Comparison of ENCODE assay signal across 16 cellular contexts in the genomic region with DNA sequence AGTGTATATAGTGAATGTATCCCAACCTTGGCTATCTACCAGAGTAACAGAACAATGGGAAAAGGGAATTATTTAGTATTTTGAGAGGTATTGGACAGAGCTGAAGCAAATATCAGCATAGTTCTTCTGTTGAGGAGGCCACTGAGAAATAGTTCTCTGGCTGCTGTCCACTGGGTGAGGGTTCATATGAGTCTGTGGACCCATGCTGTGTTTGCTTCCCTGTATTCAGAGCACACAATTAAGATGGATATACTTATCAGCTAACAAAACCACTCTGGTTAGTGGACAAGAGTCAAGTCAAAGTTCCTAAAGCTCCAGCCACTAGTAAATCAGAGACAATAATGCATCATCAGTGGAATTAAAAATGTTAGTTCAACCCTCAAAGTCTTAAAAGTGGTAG.
DNase-seq lines count a peak whose midpoint lies in the region; ATAC-seq and TF ChIP-seq lines count a peak whose summit lies in the region.
"Had no signal": no experiment of that assay in that cellular context is flagged by ENCODE, and none has a peak within 500 bp of the region (broad histone marks: within the 10 kb centered on the region; RNA-seq: fewer than 3 reads in every experiment).

No MANE protein-coding gene starts in this region.

- in situ Hi-C loops in astrocyte of the cerebellum (cut with HindIII; ENCODE audit: low sequenced_read_pairs) = no loop called here

- peak; percentile 23 for DNase-seq in A673 (ENCODE audit: low spot score)
- peak; percentile 1 for DNase-seq in RPMI7951 (ENCODE audit: low read depth)
- peak; percentile 84 for DNase-seq in astrocyte of the cerebellum (ENCODE audit: low read depth)
- DNase-seq in iris pigment epithelial cell (ENCODE audit: low read depth) = peak; percentile 6
- DNase-seq in NCI-H2029 treated with DMSO at 0.1 percent for 48 hours (lab: John Stamatoyannopoulos, UW) = no peak
- DNase-seq in ecto neural progenitor cell (ENCODE audit: low spot score) = no peak
- DNase-seq: 8988T; Caco-2; CD8-positive, alpha-beta memory T cell; DMS79 treated with DMSO at 0.1 percent for 48 hours; GF-D8; H7 had no signal

- intact Hi-C loops in A673 (cut with micrococcal nuclease; ENCODE audit: unreplicated experiment) = no loop called here

- no TSS peak for BruUV-seq in A673 (replicated peaks; lab: Mats Ljungman, UMichigan)

- peaks cover 20% of the 10 kb centered on the region for H3K9me3 ChIP-seq in A673 (ENCODE audit: low read depth, low read length, poor library complexity, severe bottlenecking)
- H3K9me3 ChIP-seq: Caco-2 had no signal

- peaks cover 35% of the 10 kb centered on the region for H3K4me1 ChIP-seq in A673 (ENCODE audit: insufficient read depth, low read length, poor library complexity, severe bottlenecking)
- H3K4me1 ChIP-seq: Caco-2 had no signal

- CTCF ChIA-PET in A673 (lab: Charles Lee) = no interaction called here

- H3K27me3 ChIP-seq in A673 (replicated peaks; ENCODE audit: insufficient read depth, low read depth, low read length, poor library complexity) = no peaks in the 10 kb centered on the region
- H3K27me3 ChIP-seq: BLaER1 treated with 17β-estradiol and CSF1 and Interleukin-3, amounts not matched to agents 10 nM and 100 nM had no signal

- H3K27ac ChIP-seq in A673 (ENCODE audit: low read depth, low read length, poor library complexity, severe bottlenecking) = peak overlapping the region; percentile 85
- H3K27ac ChIP-seq: BLaER1 treated with 17β-estradiol and CSF1 and Interleukin-3, amounts not matched to agents 10 nM and 100 nM had no signal

- POLR2A ChIA-PET in A673 (lab: Charles Lee; ENCODE audit: low non-redundant PET) = no interaction called here

- H3K4me3 ChIP-seq in A673 (ENCODE audit: low read depth, low read length, poor library complexity, severe bottlenecking) (no peak overlapping the region), astrocyte of the cerebellum (ENCODE audit: low read depth, low read length) (no peak overlapping the region)
- H3K4me3 ChIP-seq: BLaER1 treated with 17β-estradiol and CSF1 and Interleukin-3, amounts not matched to agents 10 nM and 100 nM; GM23338 had no signal

- TF ChIP-seq CTCF in A673 (conservative IDR thresholded peaks at IDR 0.05; ENCODE audit: low read depth, low read length) = no peak
- TF ChIP-seq CTCF in astrocyte of the cerebellum (IDR thresholded peaks at IDR 0.05; ENCODE audit: low read depth, low read length, missing control alignments) = no peak

- H3K36me3 ChIP-seq in A673 (ENCODE audit: insufficient read depth, low read length, poor library complexity, severe bottlenecking) = no peaks in the 10 kb centered on the region
- H3K36me3 ChIP-seq: BLaER1 treated with 17β-estradiol and CSF1 and Interleukin-3, amounts not matched to agents 10 nM and 100 nM had no signal

- no peak for ATAC-seq in HG03342 (IDR thresholded peaks at IDR 0.05; ENCODE audit: unreplicated experiment)
- ATAC-seq: GM23338, HepG2 had no signal

Comparison
In these comparisons a context has a peak if more than half of its experiments do, and no peak if none do; other contexts are left out.
1. DNase-seq: peak in A673 (single experiment), RPMI7951 (single experiment), astrocyte of the cerebellum (single experiment) and iris pigment epithelial cell (single experiment); none in NCI-H2029 treated with DMSO at 0.1 percent for 48 hours (single experiment) and ecto neural progenitor cell (single experiment).